ENCODE assay signal across 21 cellular contexts in genomic region chr5:94802450-94802849, GRCh38.
DNase-seq lines count a peak whose midpoint lies in the region; ATAC-seq and TF ChIP-seq lines count a peak whose summit lies in the region.
"Had no signal": no experiment of that assay in that cellular context is flagged by ENCODE, and none has a peak within 500 bp of the region (broad histone marks: within the 10 kb centered on the region; RNA-seq: fewer than 3 reads in every experiment).

No MANE protein-coding gene starts in this region.

- no peaks in the 10 kb centered on the region for H3K27me3 Mint-ChIP-seq in activated CD4-positive, alpha-beta T cell treated with anti-CD3 and anti-CD28 coated beads for 36 hours
- H3K27me3 Mint-ChIP-seq: type B pancreatic cell had no signal

- H4K20me1 ChIP-seq in PC-3 (ENCODE audit: low read length): no peaks in the 10 kb centered on the region

- H3K27me3 ChIP-seq in cardiac muscle cell (no peaks in the 10 kb centered on the region), right cardiac atrium (ENCODE audit: control insufficient read depth, insufficient read depth) (no peaks in the 10 kb centered on the region), PC-3 (ENCODE audit: low read length) (no peaks in the 10 kb centered on the region)

- H3K9me3 ChIP-seq in cardiac muscle cell (ENCODE audit: low read depth) (no peaks in the 10 kb centered on the region), right cardiac atrium (ENCODE audit: control insufficient read depth, low read length) (no peaks in the 10 kb centered on the region), PC-3 (ENCODE audit: low read length) (no peaks in the 10 kb centered on the region)

- POLR2A ChIA-PET in PC-3 (lab: Charles Lee; ENCODE audit: unreplicated experiment): no interaction called here
- POLR2A ChIA-PET in activated CD4-positive, alpha-beta T cell treated with anti-CD3 and anti-CD28 coated beads for 36 hours (lab: Charles Lee): no interaction called here

- WGBS in right cardiac atrium: 76% methylated on average over 2 of the region's 2 CpGs

- CTCF ChIA-PET in PC-3 (lab: Charles Lee): no interaction called here
- CTCF ChIA-PET in activated CD4-positive, alpha-beta T cell treated with anti-CD3 and anti-CD28 coated beads for 36 hours (lab: Charles Lee): no interaction called here

- no peak overlapping the region for H3K27ac Mint-ChIP-seq in activated CD4-positive, alpha-beta T cell treated with anti-CD3 and anti-CD28 coated beads for 36 hours
- H3K27ac Mint-ChIP-seq: activated CD8-positive, alpha-beta T cell treated with anti-CD3 and anti-CD28 coated beads for 36 hours; activated T-cell treated with anti-CD3 and anti-CD28 coated beads, Interleukin-2, amount 50 U/mL, for 72 hours; CD4-positive, CD25-positive, alpha-beta regulatory T cell; type B pancreatic cell had no signal

- H3K4me1 ChIP-seq in cardiac muscle cell (ENCODE audit: low read depth) (no peaks in the 10 kb centered on the region), right cardiac atrium (ENCODE audit: control insufficient read depth, insufficient read depth, low read length) (no peaks in the 10 kb centered on the region), PC-3 (ENCODE audit: insufficient read depth, low read length) (no peaks in the 10 kb centered on the region)

- DNase-seq in cardiac muscle cell (ENCODE audit: low read depth in 1 of 2, low spot score in 1 of 2) (peak; percentile 19 to 49), right cardiac atrium (no peak), PC-3 (peak; percentile 3), fibroblast of peridontal ligament (ENCODE audit: extremely low read depth) (peak; percentile 9), RPMI8226 (no peak)
- DNase-seq in activated CD4-positive, alpha-beta T cell treated with anti-CD3 and anti-CD28 coated beads for 36 hours: no peak
- DNase-seq: activated CD8-positive, alpha-beta T cell treated with anti-CD3 and anti-CD28 coated beads for 36 hours; activated T-cell treated with anti-CD3 and anti-CD28 coated beads, Interleukin-2, amount 50 U/mL, for 72 hours; CD4-positive, CD25-positive, alpha-beta regulatory T cell; DMS79; left colon; NCI-H1048; NCI-H2081; NCI-H524; occipital lobe; stimulated activated naive CD4-positive, alpha-beta T cell treated with Interleukin-2 at 50 U/mL for 16 hours; SW 1271 had no signal

- BruUV-seq in PC-3 (replicated peaks; lab: Mats Ljungman, UMichigan): no TSS peak

- no peaks in the 10 kb centered on the region for H3K79me2 ChIP-seq in PC-3 (ENCODE audit: low read length)

- H3K36me3 Mint-ChIP-seq in activated CD4-positive, alpha-beta T cell treated with anti-CD3 and anti-CD28 coated beads for 36 hours (ENCODE audit: low read depth): no peaks in the 10 kb centered on the region
- H3K36me3 Mint-ChIP-seq: CD4-positive, CD25-positive, alpha-beta regulatory T cell; type B pancreatic cell had no signal

- no peaks in the 10 kb centered on the region for H3K36me3 ChIP-seq in cardiac muscle cell
- no peaks in the 10 kb centered on the region for H3K36me3 ChIP-seq in PC-3 (ENCODE audit: low read depth, low read length)

- no peaks in the 10 kb centered on the region for H3K4me1 Mint-ChIP-seq in activated CD4-positive, alpha-beta T cell treated with anti-CD3 and anti-CD28 coated beads for 36 hours
- H3K4me1 Mint-ChIP-seq: central memory CD8-positive, alpha-beta T cell had no signal

- intact Hi-C loops in right cardiac atrium (cut with DNase I): no loop called here
- intact Hi-C loops in PC-3 (cut with micrococcal nuclease): no loop called here
- intact Hi-C loops in activated CD4-positive, alpha-beta T cell treated with anti-CD3 and anti-CD28 coated beads for 36 hours (cut with DNase I, micrococcal nuclease): no loop called here

- TF ChIP-seq CTCF in cardiac muscle cell (IDR thresholded peaks at IDR 0.05; ENCODE audit: low read depth, low read length) (no peak), PC-3 (conservative IDR thresholded peaks at IDR 0.05; ENCODE audit: low read depth, low read length) (no peak)

- H3K27ac ChIP-seq in cardiac muscle cell (no peak overlapping the region), right cardiac atrium (ENCODE audit: low read length) (no peak overlapping the region), PC-3 (ENCODE audit: low read length) (no peak overlapping the region)

- ATAC-seq in right cardiac atrium: no peak
- no peak for ATAC-seq in PC-3
- ATAC-seq in GM21529 (IDR thresholded peaks at IDR 0.05; ENCODE audit: unreplicated experiment): no peak
- ATAC-seq in GM18517 (IDR thresholded peaks at IDR 0.05; ENCODE audit: unreplicated experiment): no peak
- no peak for ATAC-seq in activated CD4-positive, alpha-beta T cell treated with anti-CD3 and anti-CD28 coated beads for 36 hours
- ATAC-seq: activated CD8-positive, alpha-beta T cell treated with anti-CD3 and anti-CD28 coated beads for 36 hours; activated T-cell treated with anti-CD3 and anti-CD28 coated beads, Interleukin-2, amount 50 U/mL, for 72 hours; left colon had no signal

- H3K9ac ChIP-seq in PC-3 (ENCODE audit: low read length): no peak overlapping the region

- H3K4me3 ChIP-seq in cardiac muscle cell (no peak overlapping the region), right cardiac atrium (ENCODE audit: low read length) (no peak overlapping the region), PC-3 (ENCODE audit: low read length) (no peak overlapping the region)

- no peak overlapping the region for H3K4me2 ChIP-seq in PC-3 (ENCODE audit: low read length)

- no peaks in the 10 kb centered on the region; the same call in 1 of the 2 replicates for H3K9me2 ChIP-seq in PC-3 (replicated peaks; ENCODE audit: low read length)

- H2AFZ ChIP-seq in PC-3 (ENCODE audit: low read length): no peak overlapping the region

- no peaks in the 10 kb centered on the region for H3F3A ChIP-seq in PC-3 (ENCODE audit: low read length, unreplicated experiment)

- no peaks in the 10 kb centered on the region for H3K9me3 Mint-ChIP-seq in activated CD4-positive, alpha-beta T cell treated with anti-CD3 and anti-CD28 coated beads for 36 hours (ENCODE audit: low read depth)
- H3K9me3 Mint-ChIP-seq: activated CD8-positive, alpha-beta T cell treated with anti-CD3 and anti-CD28 coated beads for 36 hours; activated T-cell treated with anti-CD3 and anti-CD28 coated beads, Interleukin-2, amount 50 U/mL, for 72 hours; central memory CD8-positive, alpha-beta T cell; type B pancreatic cell had no signal

- no peak overlapping the region for H3K4me3 Mint-ChIP-seq in activated CD4-positive, alpha-beta T cell treated with anti-CD3 and anti-CD28 coated beads for 36 hours
- H3K4me3 Mint-ChIP-seq: activated CD8-positive, alpha-beta T cell treated with anti-CD3 and anti-CD28 coated beads for 36 hours; activated T-cell treated with anti-CD3 and anti-CD28 coated beads, Interleukin-2, amount 50 U/mL, for 72 hours; CD4-positive, CD25-positive, alpha-beta regulatory T cell; central memory CD8-positive, alpha-beta T cell; type B pancreatic cell had no signal

Comparison
In these comparisons a context has a peak if more than half of its experiments do, and no peak if none do; other contexts are left out.
1. DNase-seq: peak in cardiac muscle cell (2 of 2), PC-3 (single experiment) and fibroblast of peridontal ligament (single experiment); none in right cardiac atrium (0 of 3), activated CD4-positive, alpha-beta T cell treated with anti-CD3 and anti-CD28 coated beads for 36 hours (single experiment) and RPMI8226 (single experiment).